ENCODE assay signal across 25 cellular contexts in genomic region chr7:133315332-133316040, GRCh38.
A peak's percentile ranks its signal among the peaks of the same experiment; 100 is the strongest.
DNase-seq lines count a peak whose midpoint lies in the region; ATAC-seq and TF ChIP-seq lines count a peak whose summit lies in the region.
"Had no signal": no experiment of that assay in that cellular context is flagged by ENCODE, and none has a peak within 500 bp of the region (broad histone marks: within the 10 kb centered on the region; RNA-seq: fewer than 3 reads in every experiment).

No MANE protein-coding gene starts in this region.

- no peak overlapping the region for H2AFZ ChIP-seq in fibroblast of lung (ENCODE audit: low read length)

- H3K36me3 Mint-ChIP-seq in CD8-positive, alpha-beta memory T cell, result peaks cover 28 to 38% (median 32%) of the 10 kb centered on the region in 3 donors

- no peaks in the 10 kb centered on the region for H3K79me2 ChIP-seq in fibroblast of lung (ENCODE audit: control insufficient read depth, insufficient read depth, low read length)

- no peaks in the 10 kb centered on the region for H3K36me3 ChIP-seq in fibroblast of lung (ENCODE audit: control insufficient read depth, insufficient read depth, low read length)
- peaks cover 9% of the 10 kb centered on the region for H3K36me3 ChIP-seq in CD8-positive, alpha-beta memory T cell (ENCODE audit: insufficient read depth, low read length)

- no peak overlapping the region for H3K4me3 Mint-ChIP-seq in CD8-positive, alpha-beta memory T cell
- H3K4me3 Mint-ChIP-seq: activated CD4-positive, alpha-beta memory T cell treated with anti-CD3 and anti-CD28 coated beads, Interleukin-2, amount 10 ng/mL, durations not matched to agents 7 days and 5 days; activated naive CD4-positive, alpha-beta T cell treated with anti-CD3 and anti-CD28 coated beads, Interleukin-2, amount 50 U/mL, for 24 hours; CD14-positive monocyte; memory B cell; natural killer cell; stimulated activated naive B cell treated with anti-CD40 and anti-IgM and Interleukin-4, amounts not matched to agents 10 μg/mL and 1 μg/mL and 100 μg/mL, for 72 hours; T-helper 17 cell had no signal

- no peak overlapping the region for H3K4me2 ChIP-seq in fibroblast of lung (ENCODE audit: extremely low read depth, insufficient read depth, low read length)

- H3K27me3 ChIP-seq in fibroblast of lung (ENCODE audit: control insufficient read depth, insufficient read depth, low read length), result no peaks in the 10 kb centered on the region
- H3K27me3 ChIP-seq in CD8-positive, alpha-beta memory T cell (ENCODE audit: insufficient read depth, low read length, poor library complexity, severe bottlenecking), result no peaks in the 10 kb centered on the region
- H3K27me3 ChIP-seq: esophagus muscularis mucosa, tibial artery had no signal

- POLR2A ChIA-PET in CD8-positive, alpha-beta memory T cell (lab: Charles Lee), result no interaction called here

- H3K9me3 Mint-ChIP-seq in CD8-positive, alpha-beta memory T cell, result peaks cover 0 to 2% (median 0%) of the 10 kb centered on the region in 5 donors
- H3K9me3 Mint-ChIP-seq: natural killer cell had no signal

- no peak for TF ChIP-seq CTCF in fibroblast of lung (conservative IDR thresholded peaks at IDR 0.05 in 1 of 2, IDR thresholded peaks at IDR 0.05 in 1 of 2; ENCODE audit: low read depth in 1 of 2, low read length in 2 of 2)

- CTCF ChIA-PET in CD8-positive, alpha-beta memory T cell (lab: Charles Lee), result no interaction called here

- no peak overlapping the region for H3K9ac ChIP-seq in fibroblast of lung (ENCODE audit: insufficient read depth, low read length)

- H3K27me3 Mint-ChIP-seq in CD8-positive, alpha-beta memory T cell, result no peaks in the 10 kb centered on the region
- H3K27me3 Mint-ChIP-seq: activated CD4-positive, alpha-beta memory T cell treated with anti-CD3 and anti-CD28 coated beads, Interleukin-2, amount 10 ng/mL, durations not matched to agents 7 days and 5 days; activated naive CD4-positive, alpha-beta T cell treated with anti-CD3 and anti-CD28 coated beads, Interleukin-2, amount 50 U/mL, for 24 hours; memory B cell; stimulated activated naive B cell treated with anti-CD40 and anti-IgM and Interleukin-4, amounts not matched to agents 10 μg/mL and 1 μg/mL and 100 μg/mL, for 72 hours; T-helper 17 cell had no signal

- DNase-seq in ELR (ENCODE audit: low read depth) (peak; percentile 15), fibroblast of lung (ENCODE audit: low read depth in 2 of 2) (peak; percentile 31 to 79), renal cortical epithelial cell (ENCODE audit: low read depth) (peak; percentile 15), DMS79 (lab: John Stamatoyannopoulos, UW) (no peak), NCI-H2081 (lab: John Stamatoyannopoulos, UW) (no peak)
- DNase-seq in CD8-positive, alpha-beta memory T cell, result no peak
- DNase-seq: activated CD4-positive, alpha-beta memory T cell treated with anti-CD3 and anti-CD28 coated beads, Interleukin-2, amount 10 ng/mL, durations not matched to agents 7 days and 5 days; activated T-cell treated with anti-CD3 and anti-CD28 coated beads, Interleukin-2, amount 50 U/mL, for 48 hours; hippocampal formation; kidney; natural killer cell; NCI-H2029; NCI-H526; OCI-M1; SIG-M5; stimulated activated naive B cell treated with anti-CD40 and anti-IgM and Interleukin-4, amounts not matched to agents 10 μg/mL and 1 μg/mL and 100 μg/mL, for 72 hours; T-helper 17 cell; tibial artery had no signal

- no peak overlapping the region for H3K27ac ChIP-seq in fibroblast of lung (ENCODE audit: insufficient read depth, low read length)
- no peak overlapping the region for H3K27ac ChIP-seq in CD8-positive, alpha-beta memory T cell (ENCODE audit: low read depth, low read length)
- H3K27ac ChIP-seq: esophagus muscularis mucosa, HL-60, tibial artery had no signal

- H4K20me1 ChIP-seq in fibroblast of lung (ENCODE audit: control insufficient read depth, extremely low read depth, insufficient read depth, low read length), result peaks cover 2% of the 10 kb centered on the region

- peak overlapping the region in 1 of 8 donors; percentile 32 for H3K27ac Mint-ChIP-seq in CD8-positive, alpha-beta memory T cell
- H3K27ac Mint-ChIP-seq: activated CD4-positive, alpha-beta memory T cell treated with anti-CD3 and anti-CD28 coated beads, Interleukin-2, amount 10 ng/mL, durations not matched to agents 7 days and 5 days; activated naive CD4-positive, alpha-beta T cell treated with anti-CD3 and anti-CD28 coated beads, Interleukin-2, amount 50 U/mL, for 24 hours; memory B cell; natural killer cell; stimulated activated naive B cell treated with anti-CD40 and anti-IgM and Interleukin-4, amounts not matched to agents 10 μg/mL and 1 μg/mL and 100 μg/mL, for 72 hours; T-helper 17 cell had no signal

- H3K4me1 Mint-ChIP-seq in CD8-positive, alpha-beta memory T cell, result peaks cover 20 to 35% (median 21%) of the 10 kb centered on the region in 3 donors
- H3K4me1 Mint-ChIP-seq: stimulated activated naive B cell treated with anti-CD40 and anti-IgM and Interleukin-4, amounts not matched to agents 10 μg/mL and 1 μg/mL and 100 μg/mL, for 72 hours had no signal

- no peaks in the 10 kb centered on the region for H3K4me1 ChIP-seq in fibroblast of lung (ENCODE audit: control insufficient read depth, extremely low read depth, insufficient read depth, low read length)
- H3K4me1 ChIP-seq in CD8-positive, alpha-beta memory T cell (ENCODE audit: insufficient read depth, low read length), result no peaks in the 10 kb centered on the region
- H3K4me1 ChIP-seq: tibial artery had no signal

- H3K4me3 ChIP-seq in fibroblast of lung (replicated peaks in 1 of 4; ENCODE audit: control extremely low read depth in 1 of 4, insufficient read depth in 1 of 4, low read depth in 3 of 4, low read length in 4 of 4), result no peak overlapping the region
- no peak overlapping the region for H3K4me3 ChIP-seq in CD8-positive, alpha-beta memory T cell (ENCODE audit: low read length)
- H3K4me3 ChIP-seq: esophagus muscularis mucosa, tibial artery had no signal

- H3K9me3 ChIP-seq in fibroblast of lung (ENCODE audit: control insufficient read depth, insufficient read depth, low read depth, low read length), result no peaks in the 10 kb centered on the region
- no peaks in the 10 kb centered on the region for H3K9me3 ChIP-seq in CD8-positive, alpha-beta memory T cell (ENCODE audit: low read length)
- H3K9me3 ChIP-seq: esophagus muscularis mucosa, tibial artery had no signal

- ATAC-seq in SK-N-SH treated with all-trans-retinoic acid at 6 μM for 48 hours (peak; percentile 94), HG02678 (IDR thresholded peaks at IDR 0.05; ENCODE audit: unreplicated experiment) (no peak)
- ATAC-seq: natural killer cell; stimulated activated naive B cell treated with anti-CD40 and anti-IgM and Interleukin-4, amounts not matched to agents 10 μg/mL and 1 μg/mL and 100 μg/mL, for 72 hours; T-helper 17 cell had no signal

TF ChIP-seq in SK-N-SH treated with all-trans-retinoic acid at 6 μM for 48 hours, 23 proteins besides CTCF, POLR2A, EP300 and RAD21 (continues in another document):
- TF ChIP-seq, protein P1, sequence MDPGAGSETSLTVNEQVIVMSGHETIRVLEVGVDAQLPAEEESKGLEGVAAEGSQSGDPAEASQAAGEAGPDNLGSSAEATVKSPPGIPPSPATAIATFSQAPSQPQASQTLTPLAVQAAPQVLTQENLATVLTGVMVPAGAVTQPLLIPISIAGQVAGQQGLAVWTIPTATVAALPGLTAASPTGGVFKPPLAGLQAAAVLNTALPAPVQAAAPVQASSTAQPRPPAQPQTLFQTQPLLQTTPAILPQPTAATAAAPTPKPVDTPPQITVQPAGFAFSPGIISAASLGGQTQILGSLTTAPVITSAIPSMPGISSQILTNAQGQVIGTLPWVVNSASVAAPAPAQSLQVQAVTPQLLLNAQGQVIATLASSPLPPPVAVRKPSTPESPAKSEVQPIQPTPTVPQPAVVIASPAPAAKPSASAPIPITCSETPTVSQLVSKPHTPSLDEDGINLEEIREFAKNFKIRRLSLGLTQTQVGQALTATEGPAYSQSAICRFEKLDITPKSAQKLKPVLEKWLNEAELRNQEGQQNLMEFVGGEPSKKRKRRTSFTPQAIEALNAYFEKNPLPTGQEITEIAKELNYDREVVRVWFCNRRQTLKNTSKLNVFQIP (CRISPR knock-in tag; IDR thresholded peaks at IDR 0.05; ENCODE audit: borderline replicate concordance, low read depth), result no peak
- no peak for TF ChIP-seq ZNF8 (CRISPR knock-in tag; IDR thresholded peaks at IDR 0.05)
- TF ChIP-seq ISL1 (CRISPR knock-in tag; IDR thresholded peaks at IDR 0.05), result peak; percentile 88
- TF ChIP-seq, protein P2, sequence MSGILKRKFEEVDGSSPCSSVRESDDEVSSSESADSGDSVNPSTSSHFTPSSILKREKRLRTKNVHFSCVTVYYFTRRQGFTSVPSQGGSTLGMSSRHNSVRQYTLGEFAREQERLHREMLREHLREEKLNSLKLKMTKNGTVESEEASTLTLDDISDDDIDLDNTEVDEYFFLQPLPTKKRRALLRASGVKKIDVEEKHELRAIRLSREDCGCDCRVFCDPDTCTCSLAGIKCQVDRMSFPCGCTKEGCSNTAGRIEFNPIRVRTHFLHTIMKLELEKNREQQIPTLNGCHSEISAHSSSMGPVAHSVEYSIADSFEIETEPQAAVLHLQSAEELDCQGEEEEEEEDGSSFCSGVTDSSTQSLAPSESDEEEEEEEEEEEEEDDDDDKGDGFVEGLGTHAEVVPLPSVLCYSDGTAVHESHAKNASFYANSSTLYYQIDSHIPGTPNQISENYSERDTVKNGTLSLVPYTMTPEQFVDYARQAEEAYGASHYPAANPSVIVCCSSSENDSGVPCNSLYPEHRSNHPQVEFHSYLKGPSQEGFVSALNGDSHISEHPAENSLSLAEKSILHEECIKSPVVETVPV (CRISPR knock-in tag; IDR thresholded peaks at IDR 0.05), result no peak

Comparison
In these comparisons a context has a peak if more than half of its experiments do, and no peak if none do; other contexts are left out.
1. DNase-seq: peak in ELR (single experiment), fibroblast of lung (2 of 2) and renal cortical epithelial cell (single experiment); none in DMS79 (single experiment), CD8-positive, alpha-beta memory T cell (0 of 5) and NCI-H2081 (0 of 2).